Comparison of ENCODE assay signal across 19 cellular contexts in genomic region chr22:34946339-34946985, GRCh38.
"Had no signal": no experiment of that assay in that cellular context is flagged by ENCODE, and none has a peak within 500 bp of the region (broad histone marks: within the 10 kb centered on the region; RNA-seq: fewer than 3 reads in every experiment).

No MANE protein-coding gene starts in this region.

- FAIRE-seq: bronchial epithelial cell, frontal cortex had no signal

- DNase-seq: activated CD4-positive, alpha-beta T cell treated with anti-CD3 and anti-CD28 coated beads, Interleukin-2, amount 10 ng/mL, durations not matched to agents 24 days and 14 days; activated CD8-positive, alpha-beta T cell treated with anti-CD3 and anti-CD28 coated beads for 36 hours; activated naive CD4-positive, alpha-beta T cell treated with anti-CD3 and anti-CD28 coated beads, Interleukin-2, amount 10 ng/mL, durations not matched to agents 7 days and 5 days; activated naive CD8-positive, alpha-beta T cell treated with anti-CD3 and anti-CD28 coated beads, Interleukin-2, amount 50 U/mL, for 24 hours; activated T-cell treated with anti-CD3 and anti-CD28 coated beads, Interleukin-2, amount 50 U/mL, for 4 hours; aorta; cerebellar nuclear complex; effector CD4-positive, alpha-beta T cell; heart left ventricle; kidney glomerular epithelial cell; mesenchymal stem cell; naive thymus-derived CD4-positive, alpha-beta T cell; stimulated activated CD4-positive, alpha-beta T cell treated with anti-CD3 and anti-CD28 coated beads, Interleukin-15, amount 100 ng/mL, for 24 hours; stimulated activated CD4-positive, alpha-beta T cell treated with anti-CD3 and anti-CD28 coated beads, Interleukin-2, amount 100 ng/mL, for 48 hours; T1000; testis; upper lobe of left lung had no signal
